ENCODE assay signal across 8 cellular contexts in the genomic region with DNA sequence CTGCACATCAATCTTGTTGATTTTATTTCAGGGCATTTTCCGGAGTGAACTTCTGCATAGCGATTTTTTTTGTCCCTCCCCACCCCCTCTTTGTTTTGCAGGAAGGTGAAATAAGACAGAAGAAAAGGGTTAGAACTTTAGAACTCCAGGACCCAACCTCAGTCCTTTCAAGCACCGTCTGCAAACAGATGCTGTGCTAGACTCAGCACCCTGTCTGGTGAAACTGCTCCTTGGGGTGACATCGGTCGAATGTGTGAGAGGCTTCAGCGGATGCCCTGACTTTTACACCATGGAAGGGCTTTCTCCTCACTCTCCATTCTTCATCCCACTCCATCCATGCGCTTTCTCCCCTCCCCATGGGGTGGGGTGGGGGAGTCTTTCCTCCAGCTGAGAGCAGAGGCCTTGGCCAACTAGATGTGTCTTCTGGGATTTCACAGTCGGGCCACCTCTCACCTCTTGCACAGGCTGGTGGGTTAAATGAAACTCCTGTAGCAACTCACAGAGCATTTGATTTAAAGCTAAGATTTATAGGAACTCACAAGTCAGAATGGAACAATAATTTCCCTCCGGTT. TPM values are rescaled to one million over a fixed set of nuclear protein-coding genes. Genes with fewer than 3 reads are reported as not detected.
DNase-seq lines count a peak whose midpoint lies in the region; ATAC-seq and TF ChIP-seq lines count a peak whose summit lies in the region.

No MANE protein-coding gene starts in this region.

- no peaks in the 10 kb centered on the region for H3K79me2 ChIP-seq in hepatocyte

- peak overlapping the region; percentile 71 for H2AFZ ChIP-seq in hepatocyte

- H3K9me2 ChIP-seq in hepatocyte (replicated peaks; ENCODE audit: insufficient read depth) = no peaks in the 10 kb centered on the region

- H3K4me1 ChIP-seq in hepatocyte (ENCODE audit: insufficient read depth) = peaks cover 9% of the 10 kb centered on the region

- H3K27ac ChIP-seq in hepatocyte = no peak overlapping the region

- peak overlapping the region; percentile 59 for H3K4me3 ChIP-seq in Jurkat, Clone E6-1 (ENCODE audit: low read length)
- peak overlapping the region; percentile 34 for H3K4me3 ChIP-seq in hepatocyte

- 61% methylated on average over 9 of the region's 9 CpGs for WGBS in hepatocyte (ENCODE audit: low lambda C conversion rate, missing lambda C conversion rate)

- no peaks in the 10 kb centered on the region for H3K9me3 ChIP-seq in hepatocyte (ENCODE audit: low read depth)

- no peak for TF ChIP-seq CTCF in hepatocyte (IDR thresholded peaks at IDR 0.05; ENCODE audit: poor library complexity)

- ATAC-seq in HG02588 (IDR thresholded peaks at IDR 0.05; ENCODE audit: unreplicated experiment) = no peak
- ATAC-seq in GM18873 (IDR thresholded peaks at IDR 0.05; ENCODE audit: low FRiP score, unreplicated experiment) = no peak
- ATAC-seq in HG02678 (IDR thresholded peaks at IDR 0.05; ENCODE audit: unreplicated experiment) = no peak

- no peak for DNase-seq in Jurkat, Clone E6-1 (ENCODE audit: low read depth, low spot score)
- peak; percentile 7 for DNase-seq in activated T-cell treated with anti-CD3 and anti-CD28 coated beads for 24 hours (ENCODE audit: low read depth)
- DNase-seq in hepatocyte (ENCODE audit: low spot score) = no peak
- DNase-seq in stimulated activated CD8-positive, alpha-beta memory T cell treated with anti-CD3 and anti-CD28 coated beads, Interleukin-4, amount 100 ng/mL, for 48 hours = peak; percentile 43
- no peak for DNase-seq in DMS153 (lab: John Stamatoyannopoulos, UW)

- H4K20me1 ChIP-seq in hepatocyte (ENCODE audit: insufficient read depth, poor library complexity, severe bottlenecking) = no peaks in the 10 kb centered on the region

- no peaks in the 10 kb centered on the region for H3K36me3 ChIP-seq in hepatocyte (replicated peaks; ENCODE audit: insufficient read depth, low read depth)

- H3K27me3 ChIP-seq in hepatocyte = no peaks in the 10 kb centered on the region

- peak overlapping the region; percentile 89 for H3K4me2 ChIP-seq in hepatocyte

RNA-seq across cellular contexts. Expression of gene EDAR, which starts 43.3 kb away (rescaled TPM):
- polyA plus RNA-seq in Jurkat, Clone E6-1 (2012; ENCODE audit: insufficient read depth, insufficient read length) = not detected
- total RNA-seq in hepatocyte = 0.12 and 0.20 TPM in 2 replicates
- polyA plus RNA-seq in hepatocyte = 0.07 and 0.21 TPM in 2 replicates

Comparison
In these comparisons a context has a peak if more than half of its experiments do, and no peak if none do; other contexts are left out.
1. DNase-seq: peak in activated T-cell treated with anti-CD3 and anti-CD28 coated beads for 24 hours (single experiment) and stimulated activated CD8-positive, alpha-beta memory T cell treated with anti-CD3 and anti-CD28 coated beads, Interleukin-4, amount 100 ng/mL, for 48 hours (single experiment); none in Jurkat, Clone E6-1 (single experiment), hepatocyte (single experiment) and DMS153 (single experiment).